19 cellular contexts compared by ENCODE assay signal in genomic region chr16:88500255-88500661, GRCh38. TPM values are rescaled to one million over a fixed set of nuclear protein-coding genes. Genes with fewer than 3 reads are reported as not detected.
A peak's percentile ranks its signal among the peaks of the same experiment; 100 is the strongest.
DNase-seq lines count a peak whose midpoint lies in the region; ATAC-seq, FAIRE-seq and TF ChIP-seq lines count a peak whose summit lies in the region.
"Had no signal": no experiment of that assay in that cellular context is flagged by ENCODE, and none has a peak within 500 bp of the region (broad histone marks: within the 10 kb centered on the region; RNA-seq: fewer than 3 reads in every experiment).

No MANE protein-coding gene starts in this region.

- in situ Hi-C loops in K562 (cut with MboI) (no loop called here), transverse colon (cut with MboI; ENCODE audit: low pct_ligation_motif_present in 1 of 4, low pct_unique_long_range_greater_than_20kb in 1 of 4, low sequenced_read_pairs in 3 of 4) (no loop called here)

- H3K27ac ChIP-seq in K562 (ENCODE audit: extremely low read depth, low read depth, low read length) = peak overlapping the region; percentile 7; the same call in 2 of the 3 replicates
- peak overlapping the region in 4 of 10 donors; percentile 40 to 70 (median 53) for H3K27ac ChIP-seq in heart right ventricle
- peak overlapping the region in 1 of 2 donors; percentile 20 for H3K27ac ChIP-seq in liver (ENCODE audit: low read depth in 1 of 2, low read length in 2 of 2)
- peak overlapping the region; percentile 45 to 83 for H3K27ac ChIP-seq in small intestine (ENCODE audit: low read depth in 1 of 2, low read length in 1 of 2)
- no peak overlapping the region for H3K27ac ChIP-seq in prostate gland
- no peak overlapping the region for H3K27ac ChIP-seq in transverse colon
- H3K27ac ChIP-seq: HL-60 had no signal

- no peak overlapping the region for H3K4me2 ChIP-seq in K562 (ENCODE audit: insufficient read depth, low read length)

- H3K4me3 ChIP-seq in K562 (no peak overlapping the region), heart right ventricle (no peak overlapping the region), liver (ENCODE audit: low read depth in 1 of 3, low read length in 3 of 3) (no peak overlapping the region), small intestine (ENCODE audit: low read depth in 1 of 2, low read length in 2 of 2) (no peak overlapping the region), prostate gland (no peak overlapping the region), transverse colon (no peak overlapping the region)

- 84% methylated on average over 14 of the region's 17 CpGs for WGBS in K562 (ENCODE audit: insufficient coverage, low coverage, missing lambda C conversion rate)
- 57 to 68% methylated on average over 17 of the region's 17 CpGs for WGBS in heart right ventricle, 2 donors
- 41% methylated on average over 17 of the region's 17 CpGs for WGBS in liver
- 61 to 75% (median 63%) methylated on average over 15 to 17 of the region's 17 CpGs for WGBS in small intestine, 3 donors
- 84% methylated on average over 11 of the region's 17 CpGs for WGBS in prostate gland
- WGBS in transverse colon (ENCODE audit: low coverage in 1 of 2), 2 donors = 75% methylated on average over 17 of the region's 17 CpGs; no CpG with 5 or more reads in 1 of the 2 donors

- no peak for ATAC-seq in K562
- peak in 7 of 8 donors; percentile 4 to 76 (median 60) for ATAC-seq in heart right ventricle
- no peak for ATAC-seq in HG03108 (IDR thresholded peaks at IDR 0.05; ENCODE audit: unreplicated experiment)
- ATAC-seq: HCT116 had no signal

- no TSS peak for BruUV-seq in K562 (replicated peaks; lab: Mats Ljungman, UMichigan)

- H3K36me3 ChIP-seq in K562 (ENCODE audit: control insufficient read depth, insufficient read depth, low read length) (peaks cover 54% of the 10 kb centered on the region; the same call in 2 of the 3 replicates), heart right ventricle (no peaks in the 10 kb centered on the region), liver (ENCODE audit: control insufficient read depth in 4 of 4, insufficient read depth in 3 of 4, low read depth in 1 of 4, low read length in 3 of 4) (peaks cover 0 to 5% (median 1%) of the 10 kb centered on the region in 4 donors), small intestine (ENCODE audit: control insufficient read depth in 2 of 2, insufficient read depth in 2 of 2, low read length in 2 of 2) (no peaks in the 10 kb centered on the region), prostate gland (no peaks in the 10 kb centered on the region), transverse colon (no peaks in the 10 kb centered on the region)

- H3K9ac ChIP-seq in K562 (ENCODE audit: insufficient read depth in 1 of 2, low read depth in 2 of 2, low read length in 2 of 2) (peak overlapping the region; percentile 6 to 77; a peak in 2 of 4 replicates), liver (ENCODE audit: low read depth in 1 of 2, low read length in 2 of 2) (no peak overlapping the region)

- H3K9me3 ChIP-seq in K562 (replicated peaks; ENCODE audit: control insufficient read depth, insufficient read depth, low read depth, low read length) = no peaks in the 10 kb centered on the region
- H3K9me3 ChIP-seq in heart right ventricle = no peaks in the 10 kb centered on the region
- H3K9me3 ChIP-seq in liver (ENCODE audit: control insufficient read depth in 4 of 4, low read length in 3 of 4) = no peaks in the 10 kb centered on the region
- H3K9me3 ChIP-seq in small intestine (ENCODE audit: control insufficient read depth, low read depth) = no peaks in the 10 kb centered on the region
- H3K9me3 ChIP-seq in prostate gland = no peaks in the 10 kb centered on the region
- H3K9me3 ChIP-seq in transverse colon = no peaks in the 10 kb centered on the region

- H3K79me2 ChIP-seq in K562 (ENCODE audit: control insufficient read depth, insufficient read depth, low read length) = peaks cover 65% of the 10 kb centered on the region

- TF ChIP-seq POLR2A in K562 (conservative IDR thresholded peaks at IDR 0.05) (no peak), prostate gland (IDR thresholded peaks at IDR 0.05) (no peak), transverse colon (IDR thresholded peaks at IDR 0.05) (no peak)

- no peak for FAIRE-seq in K562 (lab: Jason Lieb, UNC)
- FAIRE-seq in small intestine (lab: Jason Lieb, UNC) = no peak

- H3K4me1 ChIP-seq in K562 (replicated peaks in 1 of 2; ENCODE audit: control insufficient read depth in 2 of 2, insufficient read depth in 2 of 2, low read length in 2 of 2) = peaks cover 62 to 96% of the 10 kb centered on the region in 2 experiments
- peaks cover 2 to 27% (median 15%) of the 10 kb centered on the region in 9 donors for H3K4me1 ChIP-seq in heart right ventricle
- H3K4me1 ChIP-seq in liver (ENCODE audit: control insufficient read depth in 4 of 4, insufficient read depth in 4 of 4, low read length in 3 of 4) = peaks cover 30 to 63% (median 48%) of the 10 kb centered on the region in 4 donors
- H3K4me1 ChIP-seq in small intestine (ENCODE audit: control insufficient read depth in 2 of 2, insufficient read depth in 1 of 2, low read depth in 1 of 2, low read length in 1 of 2) = peaks cover 5 to 10% of the 10 kb centered on the region in 2 donors
- no peaks in the 10 kb centered on the region for H3K4me1 ChIP-seq in prostate gland (replicated peaks)
- H3K4me1 ChIP-seq in transverse colon = peaks cover 2 to 7% (median 6%) of the 10 kb centered on the region in 4 donors

- intact Hi-C loops in K562 (cut with micrococcal nuclease) = no loop called here
- intact Hi-C loops in heart right ventricle (cut with DNase I) = no loop called here
- intact Hi-C loops in prostate gland (cut with DNase I) = no loop called here
- intact Hi-C loops in transverse colon (cut with DNase I; ENCODE audit: low total_unique reads) = loop anchor here (1.0 kb wide), 1 partner anchor 44 kb away; no protein-coding TSS in a partner anchor

- DNase-seq in K562 (ENCODE audit: extremely low read depth in 1 of 4, low spot score in 3 of 4) (no peak), heart right ventricle (peak; percentile 32 to 42), small intestine (no peak), DMS79 (lab: John Stamatoyannopoulos, UW) (no peak), prostate gland (ENCODE audit: low spot score) (no peak), transverse colon (no peak)
- DNase-seq: AML-193; CD4-positive, alpha-beta T cell; DND-41; GF-D8; NCI-H1417; NCI-H2029 treated with DMSO at 0.1 percent for 48 hours; NCI-H526 treated with DMSO at 0.1 percent for 48 hours; NK-92 treated with Interleukin-12 subunit alpha and Interleukin-12 subunit beta, amount 100 ng/mL, for 24 hours; RPMI8226 had no signal

- no peak for TF ChIP-seq EP300 in K562 (IDR thresholded peaks at IDR 0.05; ENCODE audit: low read length)
- TF ChIP-seq EP300 in transverse colon (IDR thresholded peaks at IDR 0.05; ENCODE audit: low read depth) = no peak

- TF ChIP-seq CTCF in K562 (IDR thresholded peaks at IDR 0.05 in 2 of 3, conservative IDR thresholded peaks at IDR 0.05 in 1 of 3; ENCODE audit: insufficient read depth in 2 of 3, low read depth in 1 of 3, low read length in 3 of 3) (no peak), heart right ventricle (IDR thresholded peaks at IDR 0.05) (no peak), liver (IDR thresholded peaks at IDR 0.05; ENCODE audit: low read depth, low read length, missing input control) (no peak), prostate gland (IDR thresholded peaks at IDR 0.05) (no peak), transverse colon (IDR thresholded peaks at IDR 0.05) (no peak)

- H4K20me1 ChIP-seq in K562 (replicated peaks; ENCODE audit: control insufficient read depth, insufficient read depth, low read length) = peaks cover under 1% of the 10 kb centered on the region; the same call in 1 of the 2 replicates

- TF ChIP-seq RAD21 in K562 (CRISPR knock-in tag; conservative IDR thresholded peaks at IDR 0.05 in 1 of 2, IDR thresholded peaks at IDR 0.05 in 1 of 2) (no peak), liver (IDR thresholded peaks at IDR 0.05) (no peak)

- POLR2A ChIA-PET in K562 (lab: Yijun Ruan, JAX) = interaction anchor here (0.5 to 0.7 kb wide), 2 partner anchors 694 to 1159 kb away, joined by 3 read pairs; no protein-coding TSS in a partner anchor

- no peaks in the 10 kb centered on the region for H3K9me1 ChIP-seq in K562 (ENCODE audit: control insufficient read depth, insufficient read depth, low read length)

- no peak overlapping the region for H2AFZ ChIP-seq in K562 (ENCODE audit: low read depth, low read length)

- H3K27me3 ChIP-seq in K562 (ENCODE audit: control insufficient read depth in 2 of 2, insufficient read depth in 2 of 2, low read length in 2 of 2) = no peaks in the 10 kb centered on the region
- H3K27me3 ChIP-seq in heart right ventricle = no peaks in the 10 kb centered on the region
- H3K27me3 ChIP-seq in liver (ENCODE audit: control insufficient read depth in 4 of 4, insufficient read depth in 4 of 4, low read length in 3 of 4) = no peaks in the 10 kb centered on the region
- H3K27me3 ChIP-seq in small intestine (ENCODE audit: control insufficient read depth in 2 of 2, insufficient read depth in 2 of 2, low read length in 2 of 2) = no peaks in the 10 kb centered on the region
- H3K27me3 ChIP-seq in prostate gland (replicated peaks; ENCODE audit: insufficient read depth) = no peaks in the 10 kb centered on the region
- H3K27me3 ChIP-seq in transverse colon = no peaks in the 10 kb centered on the region

- CTCF ChIA-PET in K562 (lab: Yijun Ruan, JAX; ENCODE audit: low intra/inter-chr PET ratio) = no interaction called here

RNA-seq across cellular contexts. Expression of gene ZFPM1, which starts 47.2 kb away (rescaled TPM):
- 14.4 and 38.8 TPM in 2 replicates for total RNA-seq in K562 (2011; cell fraction: chromatin; rRNA removed; ENCODE audit: low replicate concordance)
- total RNA-seq in K562 (2011; cell fraction: nucleolus; rRNA removed) = 25.3 and 27.9 TPM in 2 replicates
- 16.8 and 18.9 TPM in 2 replicates for total RNA-seq in K562 (2011; cell fraction: nucleoplasm; rRNA removed)
- total RNA-seq in K562 (2014; rRNA removed) (4.5 and 8.7 TPM in 2 replicates), K562 (2014; rRNA removed; fragmentation: Illumina TruSeq; extraction: Trizol) (0.26 and 0.47 TPM in 2 replicates), K562 (2015; rRNA removed; fragmentation: Illumina TruSeq; extraction: Trizol) (3.2 and 4.5 TPM in 2 replicates), K562 (2021) (32.7 and 35.9 TPM in 2 replicates), heart right ventricle (1 to 10 TPM; 3.2 to 6.0 (median 4.4) TPM), liver (10 to 100 TPM in 1 of 2 donors, 1 to 10 TPM in 1; 5.9 to 12.8 TPM), prostate gland (10 to 100 TPM in 1 of 2 donors, 1 to 10 TPM in 1; 4.1 to 21.5 TPM), transverse colon (1 to 10 TPM; 1.2 to 4.6 (median 3.1) TPM)
- polyA plus RNA-seq in K562 (2011; rRNA removed) (0.88 and 1.4 TPM in 2 replicates), K562 (2014; fragmentation: Illumina TruSeq; extraction: Trizol) (1.2 and 5.1 TPM in 2 replicates), K562 (2014; fragmentation: Nextera tagmentation; extraction: Ambion mirVana) (under 1 TPM; 0.03 to 0.11 TPM), K562 (2014; rRNA removed) (4.7 and 5.5 TPM in 2 replicates), heart right ventricle (10 to 100 TPM in 1 of 2 donors, 1 to 10 TPM in 1; 2.0 to 10.4 TPM), liver (1 to 10 TPM in 1 of 2 donors, under 1 TPM in 1; 0.19 to 4.6 TPM), small intestine (10 to 100 TPM in 1 of 3 donors, 1 to 10 TPM in 2; 8.1 to 14.9 (median 9.2) TPM)
- polyA plus RNA-seq in K562 (2011; cell fraction: cytosol; rRNA removed) = 0.81 and 4.8 TPM in 2 replicates
- 3.4 and 13.6 TPM in 2 replicates for polyA plus RNA-seq in K562 (2011; cell fraction: nucleus; rRNA removed)
- 7.9 and 12.2 TPM in 2 replicates for polyA plus RNA-seq in K562 (2012)
- 0.30 and 1.1 TPM in 2 replicates for polyA minus RNA-seq in K562 (2011; rRNA and poly(A)+ RNA removed)
- polyA minus RNA-seq in K562 (2011; cell fraction: cytosol; rRNA and poly(A)+ RNA removed) = 12.3 and 14.7 TPM in 2 replicates
- 7.7 and 10.1 TPM in 2 replicates for polyA minus RNA-seq in K562 (2011; cell fraction: nucleus; rRNA and poly(A)+ RNA removed)

Comparison
In these comparisons a context has a peak if more than half of its experiments do, and no peak if none do; other contexts are left out.
1. ATAC-seq: peak in heart right ventricle (7 of 8); none in K562 (single experiment) and HG03108 (single experiment).
2. DNase-seq: peak in heart right ventricle (2 of 2); none in K562 (0 of 4), small intestine (single experiment), DMS79 (single experiment), prostate gland (single experiment) and transverse colon (single experiment).
3. H3K27ac ChIP-seq: peak in K562 (single experiment) and small intestine (2 of 2); none in prostate gland (0 of 2) and transverse colon (0 of 4).
4. H3K9ac ChIP-seq: peak in K562 (2 of 2); none in liver (0 of 2).